ENCODE assay signal across 2 cellular contexts in genomic region chr12:108701779-108702435, GRCh38.
TF ChIP-seq lines count a peak whose summit lies in the region.

No MANE protein-coding gene starts in this region.

TF ChIP-seq in H1, 55 proteins besides CTCF, POLR2A, EP300 and RAD21 (continued from another document):
- no peak for TF ChIP-seq CHD7 (IDR thresholded peaks at IDR 0.05; ENCODE audit: insufficient replicate concordance, low read length)
- TF ChIP-seq CTBP2 (IDR thresholded peaks at IDR 0.05; ENCODE audit: borderline replicate concordance, insufficient read depth, insufficient read length, low read length), result no peak
- TF ChIP-seq TAF1 (IDR thresholded peaks at IDR 0.05; ENCODE audit: low read depth, low read length), result no peak
- no peak for TF ChIP-seq BCL11A (IDR thresholded peaks at IDR 0.05; ENCODE audit: low read depth in 2 of 2, low read length in 2 of 2)
- TF ChIP-seq TCF12 (IDR thresholded peaks at IDR 0.05; ENCODE audit: low read depth, low read length), result no peak
- no peak for TF ChIP-seq MAFK (IDR thresholded peaks at IDR 0.05; ENCODE audit: low read depth, low read length)
- TF ChIP-seq FOSL1 (IDR thresholded peaks at IDR 0.05; ENCODE audit: insufficient read depth, low read depth, low read length), result no peak

TF ChIP-seq in neural cell, 6 proteins besides CTCF, POLR2A, EP300 and RAD21 (continued from another document):
- peak; percentile 17 for TF ChIP-seq REST (IDR thresholded peaks at IDR 0.05; ENCODE audit: borderline replicate concordance)
- no peak for TF ChIP-seq EZH2 (IDR thresholded peaks at IDR 0.05; ENCODE audit: borderline replicate concordance, insufficient read depth, low read length, poor library complexity, severe bottlenecking)
